Comparison of ENCODE assay signal across 16 cellular contexts in the genomic region with DNA sequence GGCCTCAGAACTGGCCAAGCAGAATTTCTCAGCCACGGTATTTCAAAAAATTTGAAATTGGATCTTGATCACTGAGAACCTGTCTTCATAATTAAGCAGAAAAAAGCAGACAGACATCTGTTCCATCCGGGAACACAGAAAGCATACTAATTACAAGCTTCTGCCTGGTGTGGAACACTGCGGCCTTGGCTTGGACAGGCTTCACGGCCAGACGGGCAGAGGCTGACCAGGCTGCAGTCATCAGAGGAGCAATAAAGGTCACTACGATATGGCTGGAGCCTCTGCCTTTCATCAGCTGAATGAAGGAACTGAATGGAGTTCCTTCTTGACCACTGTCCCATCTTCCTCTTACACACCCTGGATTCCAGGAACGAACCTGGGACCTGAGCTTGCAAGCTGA.
"Had no signal": no experiment of that assay in that cellular context is flagged by ENCODE, and none has a peak within 500 bp of the region (broad histone marks: within the 10 kb centered on the region; RNA-seq: fewer than 3 reads in every experiment).

No MANE protein-coding gene starts in this region.

- H3K36me3 ChIP-seq: breast epithelium, pancreas, spleen, transverse colon had no signal

- ATAC-seq: activated naive CD4-positive, alpha-beta T cell treated with anti-CD3 and anti-CD28 coated beads, Interleukin-2, amount 50 U/mL, for 72 hours; activated T-cell treated with anti-CD3 and anti-CD28 coated beads, Interleukin-2, amount 50 U/mL, for 72 hours; naive thymus-derived CD8-positive, alpha-beta T cell; pancreas; right cardiac atrium had no signal

- H3K27ac ChIP-seq: breast epithelium, pancreas, spleen, transverse colon had no signal

- H3K9me3 ChIP-seq: breast epithelium, pancreas, transverse colon had no signal

- H3K4me3 ChIP-seq: breast epithelium, pancreas, spleen, transverse colon had no signal

- H3K4me1 ChIP-seq: breast epithelium, pancreas, spleen had no signal

- H3K27me3 ChIP-seq: pancreas had no signal

- DNase-seq: activated B cell treated with CpG ODN at 0.5 μM for 24 hours; activated naive CD4-positive, alpha-beta T cell; activated T-cell treated with anti-CD3 and anti-CD28 coated beads for 4 hours; activated T-cell treated with anti-CD3 and anti-CD28 coated beads, Interleukin-2, amount 50 U/mL, for 72 hours; central memory CD4-positive, alpha-beta T cell; foreskin fibroblast; hippocampal formation; naive thymus-derived CD8-positive, alpha-beta T cell; pancreas; right cardiac atrium; spleen; stimulated activated naive CD4-positive, alpha-beta T cell treated with Interleukin-2 at 50 U/mL for 16 hours; T-helper 2 cell; transverse colon had no signal
